ENCODE assay signal across 1 cellular context in the genomic region with DNA sequence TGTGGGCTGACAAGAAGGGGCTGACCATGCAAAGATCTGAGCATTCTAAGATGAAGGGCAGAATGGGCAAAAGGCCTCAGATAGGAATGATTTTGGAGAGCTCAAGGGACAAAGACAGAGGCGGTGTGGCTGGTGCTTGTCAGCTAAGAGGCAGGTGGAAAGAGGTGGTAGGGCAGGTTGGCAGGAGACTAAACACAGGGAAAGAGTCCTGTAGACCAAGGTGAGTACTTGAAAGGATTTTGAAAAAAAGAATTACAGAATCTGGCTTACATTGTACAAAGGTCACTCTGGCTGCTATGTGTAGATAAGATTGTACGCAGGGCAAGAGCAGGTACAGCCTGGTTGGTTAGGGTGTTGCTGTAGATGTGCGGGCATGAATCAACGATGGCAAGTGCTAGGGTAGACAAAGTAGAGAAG.
TF ChIP-seq lines count a peak whose summit lies in the region.

No MANE protein-coding gene starts in this region.

TF ChIP-seq in HepG2, 621 proteins besides CTCF, POLR2A, EP300 and RAD21 (continued from another document and continues in another):
- TF ChIP-seq ZBTB39 (CRISPR knock-in tag; IDR thresholded peaks at IDR 0.05) = no peak
- TF ChIP-seq ZNF430 (CRISPR knock-in tag; IDR thresholded peaks at IDR 0.05) = 0 out of 2 replicates have a peak, but pooled peaks have one; percentile 27
- peak; percentile 67 for TF ChIP-seq ZNF501 (CRISPR knock-in tag; IDR thresholded peaks at IDR 0.05)
- no peak for TF ChIP-seq ZNF550 (CRISPR knock-in tag; IDR thresholded peaks at IDR 0.05; ENCODE audit: borderline replicate concordance)
- TF ChIP-seq, protein P1, sequence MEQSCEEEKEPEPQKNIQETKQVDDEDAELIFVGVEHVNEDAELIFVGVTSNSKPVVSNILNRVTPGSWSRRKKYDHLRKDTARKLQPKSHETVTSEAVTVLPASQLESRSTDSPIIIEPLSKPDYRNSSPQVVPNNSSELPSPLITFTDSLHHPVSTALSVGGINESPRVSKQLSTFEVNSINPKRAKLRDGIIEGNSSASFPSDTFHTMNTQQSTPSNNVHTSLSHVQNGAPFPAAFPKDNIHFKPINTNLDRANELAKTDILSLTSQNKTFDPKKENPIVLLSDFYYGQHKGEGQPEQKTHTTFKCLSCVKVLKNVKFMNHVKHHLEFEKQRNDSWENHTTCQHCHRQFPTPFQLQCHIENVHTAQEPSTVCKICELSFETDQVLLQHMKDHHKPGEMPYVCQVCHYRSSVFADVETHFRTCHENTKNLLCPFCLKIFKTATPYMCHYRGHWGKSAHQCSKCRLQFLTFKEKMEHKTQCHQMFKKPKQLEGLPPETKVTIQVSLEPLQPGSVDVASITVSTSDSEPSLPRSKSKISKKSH (CRISPR knock-in tag; IDR thresholded peaks at IDR 0.05; ENCODE audit: borderline replicate concordance) = no peak
- no peak for TF ChIP-seq PHF21A (CRISPR knock-in tag; IDR thresholded peaks at IDR 0.05)
- 0 out of 2 replicates have a peak, but pooled peaks have one; percentile 42 for TF ChIP-seq DPF2 (CRISPR knock-in tag; IDR thresholded peaks at IDR 0.05; ENCODE audit: borderline replicate concordance, low read depth)
- TF ChIP-seq ZNF3 (CRISPR knock-in tag; IDR thresholded peaks at IDR 0.05) = no peak
- no peak for TF ChIP-seq ZNF720 (CRISPR knock-in tag; IDR thresholded peaks at IDR 0.05)
- no peak for TF ChIP-seq ZNF224 (CRISPR knock-in tag; IDR thresholded peaks at IDR 0.05)
- TF ChIP-seq ASH2L (IDR thresholded peaks at IDR 0.05; ENCODE audit: insufficient read length, low read depth, low read length) = peak; percentile 48
- no peak for TF ChIP-seq SMARCC2 (IDR thresholded peaks at IDR 0.05)
- no peak for TF ChIP-seq ZFP62 (CRISPR knock-in tag; IDR thresholded peaks at IDR 0.05)
- TF ChIP-seq ISX (CRISPR knock-in tag; conservative IDR thresholded peaks at IDR 0.05) = no peak
- TF ChIP-seq MYC (CRISPR knock-in tag; IDR thresholded peaks at IDR 0.05; ENCODE audit: borderline replicate concordance) = no peak
- 0 out of 2 replicates have a peak, but pooled peaks have one; percentile 30 for TF ChIP-seq NCOR1 (IDR thresholded peaks at IDR 0.05; ENCODE audit: borderline replicate concordance, low read length)
- TF ChIP-seq, protein P2, sequence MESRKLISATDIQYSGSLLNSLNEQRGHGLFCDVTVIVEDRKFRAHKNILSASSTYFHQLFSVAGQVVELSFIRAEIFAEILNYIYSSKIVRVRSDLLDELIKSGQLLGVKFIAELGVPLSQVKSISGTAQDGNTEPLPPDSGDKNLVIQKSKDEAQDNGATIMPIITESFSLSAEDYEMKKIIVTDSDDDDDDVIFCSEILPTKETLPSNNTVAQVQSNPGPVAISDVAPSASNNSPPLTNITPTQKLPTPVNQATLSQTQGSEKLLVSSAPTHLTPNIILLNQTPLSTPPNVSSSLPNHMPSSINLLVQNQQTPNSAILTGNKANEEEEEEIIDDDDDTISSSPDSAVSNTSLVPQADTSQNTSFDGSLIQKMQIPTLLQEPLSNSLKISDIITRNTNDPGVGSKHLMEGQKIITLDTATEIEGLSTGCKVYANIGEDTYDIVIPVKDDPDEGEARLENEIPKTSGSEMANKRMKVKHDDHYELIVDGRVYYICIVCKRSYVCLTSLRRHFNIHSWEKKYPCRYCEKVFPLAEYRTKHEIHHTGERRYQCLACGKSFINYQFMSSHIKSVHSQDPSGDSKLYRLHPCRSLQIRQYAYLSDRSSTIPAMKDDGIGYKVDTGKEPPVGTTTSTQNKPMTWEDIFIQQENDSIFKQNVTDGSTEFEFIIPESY (CRISPR knock-in tag; IDR thresholded peaks at IDR 0.05) = peak; percentile 19; the same call in 1 of the 2 replicates
- TF ChIP-seq PRDM4 (CRISPR knock-in tag; IDR thresholded peaks at IDR 0.05; ENCODE audit: borderline replicate concordance) = no peak
- peak; percentile 95 for TF ChIP-seq PPARG (CRISPR knock-in tag; conservative IDR thresholded peaks at IDR 0.05)
- no peak for TF ChIP-seq ZNF766 (CRISPR knock-in tag; IDR thresholded peaks at IDR 0.05; ENCODE audit: borderline replicate concordance)
- TF ChIP-seq KLF16 (CRISPR knock-in tag; IDR thresholded peaks at IDR 0.05) = no peak
- no peak for TF ChIP-seq ZNF572 (CRISPR knock-in tag; IDR thresholded peaks at IDR 0.05)
- 0 out of 2 replicates have a peak, but pooled peaks have one; percentile 47 for TF ChIP-seq KLF6 (CRISPR knock-in tag; IDR thresholded peaks at IDR 0.05)
- no peak for TF ChIP-seq ZNF850 (CRISPR knock-in tag; conservative IDR thresholded peaks at IDR 0.05)
- TF ChIP-seq MIER3 (CRISPR knock-in tag; IDR thresholded peaks at IDR 0.05; ENCODE audit: borderline replicate concordance) = no peak
- peak; percentile 46; the same call in 1 of the 2 replicates for TF ChIP-seq ZNF614 (CRISPR knock-in tag; IDR thresholded peaks at IDR 0.05; ENCODE audit: borderline replicate concordance)
- TF ChIP-seq, protein P3, sequence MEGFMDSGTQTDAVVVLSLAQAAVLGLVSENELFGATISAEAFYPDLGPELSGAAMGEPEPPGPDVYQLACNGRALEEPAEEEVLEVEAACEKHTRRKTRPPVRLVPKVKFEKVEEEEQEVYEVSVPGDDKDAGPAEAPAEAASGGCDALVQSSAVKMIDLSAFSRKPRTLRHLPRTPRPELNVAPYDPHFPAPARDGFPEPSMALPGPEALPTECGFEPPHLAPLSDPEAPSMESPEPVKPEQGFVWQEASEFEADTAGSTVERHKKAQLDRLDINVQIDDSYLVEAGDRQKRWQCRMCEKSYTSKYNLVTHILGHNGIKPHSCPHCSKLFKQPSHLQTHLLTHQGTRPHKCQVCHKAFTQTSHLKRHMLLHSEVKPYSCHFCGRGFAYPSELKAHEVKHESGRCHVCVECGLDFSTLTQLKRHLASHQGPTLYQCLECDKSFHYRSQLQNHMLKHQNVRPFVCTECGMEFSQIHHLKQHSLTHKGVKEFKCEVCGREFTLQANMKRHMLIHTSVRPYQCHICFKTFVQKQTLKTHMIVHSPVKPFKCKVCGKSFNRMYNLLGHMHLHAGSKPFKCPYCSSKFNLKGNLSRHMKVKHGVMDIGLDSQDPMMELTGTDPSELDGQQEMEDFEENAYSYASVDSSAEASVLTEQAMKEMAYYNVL (CRISPR knock-in tag; IDR thresholded peaks at IDR 0.05; ENCODE audit: borderline replicate concordance) = 0 out of 2 replicates have a peak, but pooled peaks have one; percentile 49
- TF ChIP-seq ZNF788 (CRISPR knock-in tag; IDR thresholded peaks at IDR 0.05; ENCODE audit: borderline replicate concordance) = peak; percentile 53; the same call in 1 of the 2 replicates
- TF ChIP-seq PAX8 (CRISPR knock-in tag; IDR thresholded peaks at IDR 0.05; ENCODE audit: borderline replicate concordance) = no peak
- TF ChIP-seq KLF15 (CRISPR knock-in tag; IDR thresholded peaks at IDR 0.05; ENCODE audit: borderline replicate concordance) = no peak
- no peak for TF ChIP-seq ZNF615 (CRISPR knock-in tag; IDR thresholded peaks at IDR 0.05; ENCODE audit: borderline replicate concordance)
- no peak for TF ChIP-seq ZNF772 (CRISPR knock-in tag; IDR thresholded peaks at IDR 0.05)
- no peak for TF ChIP-seq CEBPZ (IDR thresholded peaks at IDR 0.05; ENCODE audit: low read length)
- peak; percentile 74; the same call in 1 of the 2 replicates for TF ChIP-seq ZNF567 (CRISPR knock-in tag; IDR thresholded peaks at IDR 0.05; ENCODE audit: borderline replicate concordance)
- TF ChIP-seq, protein P4, sequence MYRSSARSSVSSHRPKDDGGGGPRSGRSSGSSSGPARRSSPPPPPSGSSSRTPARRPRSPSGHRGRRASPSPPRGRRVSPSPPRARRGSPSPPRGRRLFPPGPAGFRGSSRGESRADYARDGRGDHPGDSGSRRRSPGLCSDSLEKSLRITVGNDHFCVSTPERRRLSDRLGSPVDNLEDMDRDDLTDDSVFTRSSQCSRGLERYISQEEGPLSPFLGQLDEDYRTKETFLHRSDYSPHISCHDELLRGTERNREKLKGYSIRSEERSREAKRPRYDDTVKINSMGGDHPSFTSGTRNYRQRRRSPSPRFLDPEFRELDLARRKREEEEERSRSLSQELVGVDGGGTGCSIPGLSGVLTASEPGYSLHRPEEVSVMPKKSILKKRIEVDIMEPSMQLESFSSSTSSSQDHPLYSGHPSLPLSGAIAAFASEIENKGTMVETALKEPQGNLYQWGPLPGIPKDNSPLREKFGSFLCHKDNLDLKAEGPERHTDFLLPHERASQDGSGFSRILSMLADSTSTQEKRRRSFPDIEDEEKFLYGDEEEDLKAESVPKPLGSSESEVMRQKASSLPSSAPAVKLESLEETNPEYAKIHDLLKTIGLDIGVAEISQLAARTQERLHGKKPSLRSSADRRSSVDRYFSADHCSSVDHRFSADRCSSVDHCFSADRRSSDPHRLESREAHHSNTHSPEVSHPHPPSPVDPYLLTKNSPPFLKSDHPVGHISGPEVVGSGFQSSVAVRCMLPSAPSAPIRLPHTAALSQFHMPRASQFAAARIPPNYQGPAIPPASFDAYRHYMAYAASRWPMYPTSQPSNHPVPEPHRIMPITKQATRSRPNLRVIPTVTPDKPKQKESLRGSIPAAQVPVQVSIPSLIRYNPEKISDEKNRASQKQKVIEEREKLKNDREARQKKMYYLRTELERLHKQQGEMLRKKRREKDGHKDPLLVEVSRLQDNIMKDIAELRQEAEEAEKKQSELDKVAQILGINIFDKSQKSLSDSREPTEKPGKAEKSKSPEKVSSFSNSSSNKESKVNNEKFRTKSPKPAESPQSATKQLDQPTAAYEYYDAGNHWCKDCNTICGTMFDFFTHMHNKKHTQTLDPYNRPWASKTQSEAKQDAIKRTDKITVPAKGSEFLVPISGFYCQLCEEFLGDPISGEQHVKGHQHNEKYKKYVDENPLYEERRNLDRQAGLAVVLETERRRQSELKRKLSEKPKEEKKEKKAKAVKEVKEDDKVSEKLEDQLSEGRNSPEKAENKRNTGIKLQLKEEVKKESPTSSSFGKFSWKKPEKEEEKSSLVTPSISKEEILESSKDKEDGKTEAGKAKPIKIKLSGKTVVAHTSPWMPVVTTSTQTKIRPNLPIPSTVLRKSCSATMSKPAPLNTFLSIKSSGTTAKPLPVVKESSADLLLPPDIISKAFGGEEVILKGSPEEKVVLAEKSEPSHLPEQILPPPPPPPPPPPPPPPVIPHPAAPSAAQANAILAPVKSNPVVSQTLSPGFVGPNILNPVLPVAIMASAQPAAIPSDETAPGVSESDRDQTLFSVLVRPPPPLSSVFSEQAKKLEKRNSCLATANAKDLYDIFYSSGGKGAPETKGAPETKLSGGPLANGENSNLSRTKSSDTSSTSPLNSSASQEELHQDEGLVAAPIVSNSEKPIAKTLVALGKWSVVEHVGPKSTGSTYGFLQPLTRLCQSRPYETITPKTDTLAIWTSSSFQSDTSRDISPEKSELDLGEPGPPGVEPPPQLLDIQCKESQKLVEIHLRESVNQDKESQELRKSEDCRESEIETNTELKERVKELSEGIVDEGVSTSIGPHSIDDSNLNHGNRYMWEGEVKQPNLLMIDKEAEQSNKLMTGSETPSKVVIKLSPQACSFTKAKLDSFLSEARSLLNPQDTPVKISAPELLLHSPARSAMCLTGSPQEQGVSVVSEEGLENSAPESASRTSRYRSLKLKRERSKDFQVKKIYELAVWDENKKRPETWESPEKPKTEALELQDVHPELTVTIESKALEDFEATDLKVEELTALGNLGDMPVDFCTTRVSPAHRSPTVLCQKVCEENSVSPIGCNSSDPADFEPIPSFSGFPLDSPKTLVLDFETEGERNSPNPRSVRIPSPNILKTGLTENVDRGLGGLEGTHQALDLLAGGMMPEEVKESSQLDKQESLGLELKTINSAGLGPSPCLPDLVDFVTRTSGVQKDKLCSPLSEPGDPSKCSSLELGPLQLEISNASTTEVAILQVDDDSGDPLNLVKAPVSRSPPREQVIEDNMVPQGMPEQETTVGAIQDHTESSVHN (CRISPR knock-in tag; IDR thresholded peaks at IDR 0.05) = no peak
